Comparison of ENCODE assay signal across 10 cellular contexts in genomic region chr4:7581477-7581876, GRCh38.
DNase-seq lines count a peak whose midpoint lies in the region.
"Had no signal": no experiment of that assay in that cellular context is flagged by ENCODE, and none has a peak within 500 bp of the region (broad histone marks: within the 10 kb centered on the region; RNA-seq: fewer than 3 reads in every experiment).

No MANE protein-coding gene starts in this region.

- no peak overlapping the region for H4K8ac ChIP-seq in mesendoderm (ENCODE audit: low read depth, low read length)

- H3K4me2 ChIP-seq in mesendoderm (ENCODE audit: low read length) = no peak overlapping the region

- H2BK5ac ChIP-seq in mesendoderm (ENCODE audit: low read length) = no peak overlapping the region

- no peaks in the 10 kb centered on the region for H3K79me2 ChIP-seq in mesendoderm (ENCODE audit: control insufficient read depth, insufficient read depth, low read length)

- WGBS in mesendoderm (ENCODE audit: extremely low coverage, insufficient coverage, low lambda C conversion rate) = no CpG with 5 or more reads among the region's 8 CpGs

- no peak overlapping the region for H4K5ac ChIP-seq in mesendoderm (ENCODE audit: low read length)

- H2AK5ac ChIP-seq in mesendoderm (ENCODE audit: low read length) = no peak overlapping the region

- no peaks in the 10 kb centered on the region for H3K27me3 ChIP-seq in mesendoderm (ENCODE audit: insufficient read depth, low read length, poor library complexity)

- H3K27ac ChIP-seq in mesendoderm (ENCODE audit: low read depth, low read length) = no peak overlapping the region
- no peak overlapping the region for H3K27ac ChIP-seq in caudate nucleus (ENCODE audit: low read depth, low read length)
- H3K27ac ChIP-seq: VCaP had no signal

- H3K23ac ChIP-seq in mesendoderm (ENCODE audit: low read length) = no peak overlapping the region

- H3K9ac ChIP-seq in mesendoderm (ENCODE audit: low read length) = no peak overlapping the region

- DNase-seq in NOMO-1 treated with DMSO at 0.1 percent for 48 hours (lab: John Stamatoyannopoulos, UW; ENCODE audit: unreplicated experiment) = peak; percentile 33
- DNase-seq in NOMO-1 (lab: John Stamatoyannopoulos, UW; ENCODE audit: unreplicated experiment in 2 of 2) = no peak
- DNase-seq in LoVo (ENCODE audit: low spot score) = peak; percentile 14
- DNase-seq in amniotic epithelial cell (ENCODE audit: low read depth) = peak; percentile 1
- DNase-seq in mesendoderm = peak; percentile 72
- DNase-seq in mesenteric fat pad (ENCODE audit: low spot score) = no peak
- no peak for DNase-seq in caudate nucleus (lab: John Stamatoyannopoulos, UW)
- DNase-seq in SKM-1 treated with dmso at 0.1 percent for 144 hours (lab: John Stamatoyannopoulos, UW; ENCODE audit: unreplicated experiment) = no peak
- DNase-seq: aorta had no signal

- H2BK120ac ChIP-seq in mesendoderm (ENCODE audit: low read depth, low read length) = no peak overlapping the region

- H3K18ac ChIP-seq in mesendoderm (ENCODE audit: low read length) = no peak overlapping the region

- no peaks in the 10 kb centered on the region for H3K4me1 ChIP-seq in mesendoderm (ENCODE audit: control insufficient read depth, low read depth, low read length)

- H3K4me3 ChIP-seq in mesendoderm (ENCODE audit: low read length) = no peak overlapping the region

- H3K4ac ChIP-seq in mesendoderm (ENCODE audit: low read depth, low read length) = no peak overlapping the region

- no peaks in the 10 kb centered on the region for H3K79me1 ChIP-seq in mesendoderm (ENCODE audit: low read length)

- H3K36me3 ChIP-seq in mesendoderm (ENCODE audit: control insufficient read depth, insufficient read depth, low read length) = no peaks in the 10 kb centered on the region

- no peak overlapping the region for H2BK15ac ChIP-seq in mesendoderm (replicated peaks; ENCODE audit: low read depth)

- no peak overlapping the region for H3K56ac ChIP-seq in mesendoderm (ENCODE audit: low read length)

Comparison
In these comparisons a context has a peak if more than half of its experiments do, and no peak if none do; other contexts are left out.
1. DNase-seq: peak in NOMO-1 treated with DMSO at 0.1 percent for 48 hours (single experiment), LoVo (single experiment), amniotic epithelial cell (single experiment) and mesendoderm (single experiment); none in NOMO-1 (0 of 2), mesenteric fat pad (single experiment), caudate nucleus (0 of 61) and SKM-1 treated with dmso at 0.1 percent for 144 hours (single experiment).